In genomic region chr3:80519436-80519835, GRCh38 we compare ENCODE assay signal across 30 cellular contexts.
"Had no signal": no experiment of that assay in that cellular context is flagged by ENCODE, and none has a peak within 500 bp of the region (broad histone marks: within the 10 kb centered on the region; RNA-seq: fewer than 3 reads in every experiment).

No MANE protein-coding gene starts in this region.

- H3K4me3 ChIP-seq: ascending aorta, cardiac muscle cell had no signal

- H3K4me1 ChIP-seq: ascending aorta had no signal

- ATAC-seq: activated CD4-positive, alpha-beta T cell treated with anti-CD3 and anti-CD28 coated beads for 36 hours; activated CD4-positive, CD25-positive, alpha-beta regulatory T cell treated with anti-CD3 and anti-CD28 coated beads, Interleukin-2, amount 50 U/mL, for 24 hours; activated CD8-positive, alpha-beta memory T cell treated with anti-CD3 and anti-CD28 coated beads, Interleukin-2, amount 10 ng/mL, durations not matched to agents 7 days and 5 days; activated CD8-positive, alpha-beta T cell treated with anti-CD3 and anti-CD28 coated beads, Interleukin-2, amount 10 ng/mL, durations not matched to agents 7 days and 5 days; activated naive CD8-positive, alpha-beta T cell treated with anti-CD3 and anti-CD28 coated beads, Interleukin-2, amount 50 U/mL, for 24 hours; WTC11 had no signal

- H3K27me3 ChIP-seq: ascending aorta, cardiac muscle cell had no signal

- H3K9me3 ChIP-seq: ascending aorta had no signal

- H3K27ac ChIP-seq: ascending aorta, cardiac muscle cell, WERI-Rb-1 had no signal

- H3K36me3 ChIP-seq: ascending aorta, cardiac muscle cell, WERI-Rb-1 had no signal

- DNase-seq: activated CD4-positive, alpha-beta memory T cell treated with anti-CD3 and anti-CD28 coated beads, Interleukin-2, amount 10 ng/mL, durations not matched to agents 7 days and 5 days; activated CD4-positive, alpha-beta T cell treated with anti-CD3 and anti-CD28 coated beads for 1 hour; activated CD4-positive, alpha-beta T cell treated with anti-CD3 and anti-CD28 coated beads for 36 hours; activated CD4-positive, alpha-beta T cell treated with anti-CD3 and anti-CD28 coated beads for 48 hours; activated CD4-positive, alpha-beta T cell treated with anti-CD3 and anti-CD28 coated beads, Interleukin-2, amount 10 ng/mL, durations not matched to agents 7 days and 5 days; activated CD4-positive, alpha-beta T cell treated with anti-CD3 and anti-CD28 coated beads, Interleukin-2, amount 50 U/mL, for 48 hours; activated CD4-positive, CD25-positive, alpha-beta regulatory T cell; activated CD8-positive, alpha-beta memory T cell treated with anti-CD3 and anti-CD28 coated beads for 24 hours; activated CD8-positive, alpha-beta memory T cell treated with anti-CD3 and anti-CD28 coated beads, Interleukin-2, amount 10 ng/mL, durations not matched to agents 7 days and 5 days; activated CD8-positive, alpha-beta memory T cell treated with anti-CD3 and anti-CD28 coated beads, Interleukin-2, amount 50 U/mL, for 48 hours; activated CD8-positive, alpha-beta T cell treated with anti-CD3 and anti-CD28 coated beads, Interleukin-2, amount 10 ng/mL, durations not matched to agents 7 days and 5 days; activated effector memory CD4-positive, alpha-beta T cell treated with Interleukin-2 at 50 U/mL for 16 hours; activated gamma-delta T cell; activated naive CD4-positive, alpha-beta T cell treated with anti-CD3 and anti-CD28 coated beads, Interleukin-2, amount 10 ng/mL, durations not matched to agents 7 days and 5 days; activated naive CD4-positive, alpha-beta T cell treated with Interleukin-2 at 50 U/mL for 16 hours; activated naive CD8-positive, alpha-beta T cell treated with anti-CD3 and anti-CD28 coated beads, Interleukin-2, amount 10 ng/mL, durations not matched to agents 7 days and 5 days; activated naive CD8-positive, alpha-beta T cell treated with anti-CD3 and anti-CD28 coated beads, Interleukin-2, amount 50 U/mL, for 24 hours; activated T-cell treated with anti-CD3 and anti-CD28 coated beads, Interleukin-2, amount 50 U/mL, for 24 hours; activated T-cell treated with anti-CD3 and anti-CD28 coated beads, Interleukin-2, amount 50 U/mL, for 48 hours; amygdala; anterior cingulate cortex; caudate nucleus; cerebellar nuclear complex; T-helper 2 cell; T-helper 9 cell; WERI-Rb-1 had no signal
